2 cellular contexts compared by ENCODE assay signal in the genomic region with DNA sequence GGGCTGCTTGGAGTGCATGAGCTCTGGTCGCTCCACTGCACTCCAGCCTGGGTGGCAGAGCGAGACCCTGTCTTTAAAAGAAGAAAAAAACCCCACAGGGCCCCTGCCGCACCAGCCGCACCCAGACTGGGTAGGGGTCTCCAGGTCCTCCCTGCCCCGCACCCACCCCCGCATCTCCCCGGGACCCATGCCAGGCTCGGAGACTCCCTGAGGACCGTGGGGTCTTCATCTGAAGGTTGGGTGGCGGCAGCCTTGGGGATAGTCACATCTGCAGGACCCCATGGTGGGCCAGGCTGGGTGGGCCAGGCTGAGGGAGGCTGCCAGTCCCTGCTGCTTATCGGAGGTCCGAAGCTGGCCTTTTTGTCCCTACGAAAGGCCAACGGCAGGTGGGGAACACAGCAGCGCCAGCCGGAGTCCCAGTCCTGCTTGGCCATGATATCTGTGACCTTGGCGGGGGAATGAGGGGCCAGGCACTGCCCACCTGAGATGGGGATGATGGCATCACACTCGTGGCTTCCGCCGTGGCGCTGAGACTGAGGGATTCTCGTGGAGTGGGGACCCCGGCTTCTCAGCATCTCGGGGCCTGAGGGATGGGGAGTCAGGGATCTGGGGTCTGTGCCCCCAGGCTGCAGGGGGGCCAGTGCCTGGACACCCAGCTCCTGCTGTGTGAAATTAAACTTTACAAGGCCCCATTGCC.
TF ChIP-seq lines count a peak whose summit lies in the region.

No MANE protein-coding gene starts in this region.

TF ChIP-seq in GM23338, 12 proteins besides CTCF, POLR2A, EP300 and RAD21 (continues in another document):
- TF ChIP-seq, protein P1, sequence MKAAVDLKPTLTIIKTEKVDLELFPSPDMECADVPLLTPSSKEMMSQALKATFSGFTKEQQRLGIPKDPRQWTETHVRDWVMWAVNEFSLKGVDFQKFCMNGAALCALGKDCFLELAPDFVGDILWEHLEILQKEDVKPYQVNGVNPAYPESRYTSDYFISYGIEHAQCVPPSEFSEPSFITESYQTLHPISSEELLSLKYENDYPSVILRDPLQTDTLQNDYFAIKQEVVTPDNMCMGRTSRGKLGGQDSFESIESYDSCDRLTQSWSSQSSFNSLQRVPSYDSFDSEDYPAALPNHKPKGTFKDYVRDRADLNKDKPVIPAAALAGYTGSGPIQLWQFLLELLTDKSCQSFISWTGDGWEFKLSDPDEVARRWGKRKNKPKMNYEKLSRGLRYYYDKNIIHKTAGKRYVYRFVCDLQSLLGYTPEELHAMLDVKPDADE (IDR thresholded peaks at IDR 0.05), result no peak
- no peak for TF ChIP-seq STAT1 (IDR thresholded peaks at IDR 0.05; ENCODE audit: unreplicated experiment)
- TF ChIP-seq ZNF114 (CRISPR knock-in tag; IDR thresholded peaks at IDR 0.05), result no peak
- TF ChIP-seq EZH2 (IDR thresholded peaks at IDR 0.05; ENCODE audit: low read depth, unreplicated experiment), result no peak
- no peak for TF ChIP-seq JUNB (IDR thresholded peaks at IDR 0.05; ENCODE audit: unreplicated experiment)
- TF ChIP-seq, protein P2, sequence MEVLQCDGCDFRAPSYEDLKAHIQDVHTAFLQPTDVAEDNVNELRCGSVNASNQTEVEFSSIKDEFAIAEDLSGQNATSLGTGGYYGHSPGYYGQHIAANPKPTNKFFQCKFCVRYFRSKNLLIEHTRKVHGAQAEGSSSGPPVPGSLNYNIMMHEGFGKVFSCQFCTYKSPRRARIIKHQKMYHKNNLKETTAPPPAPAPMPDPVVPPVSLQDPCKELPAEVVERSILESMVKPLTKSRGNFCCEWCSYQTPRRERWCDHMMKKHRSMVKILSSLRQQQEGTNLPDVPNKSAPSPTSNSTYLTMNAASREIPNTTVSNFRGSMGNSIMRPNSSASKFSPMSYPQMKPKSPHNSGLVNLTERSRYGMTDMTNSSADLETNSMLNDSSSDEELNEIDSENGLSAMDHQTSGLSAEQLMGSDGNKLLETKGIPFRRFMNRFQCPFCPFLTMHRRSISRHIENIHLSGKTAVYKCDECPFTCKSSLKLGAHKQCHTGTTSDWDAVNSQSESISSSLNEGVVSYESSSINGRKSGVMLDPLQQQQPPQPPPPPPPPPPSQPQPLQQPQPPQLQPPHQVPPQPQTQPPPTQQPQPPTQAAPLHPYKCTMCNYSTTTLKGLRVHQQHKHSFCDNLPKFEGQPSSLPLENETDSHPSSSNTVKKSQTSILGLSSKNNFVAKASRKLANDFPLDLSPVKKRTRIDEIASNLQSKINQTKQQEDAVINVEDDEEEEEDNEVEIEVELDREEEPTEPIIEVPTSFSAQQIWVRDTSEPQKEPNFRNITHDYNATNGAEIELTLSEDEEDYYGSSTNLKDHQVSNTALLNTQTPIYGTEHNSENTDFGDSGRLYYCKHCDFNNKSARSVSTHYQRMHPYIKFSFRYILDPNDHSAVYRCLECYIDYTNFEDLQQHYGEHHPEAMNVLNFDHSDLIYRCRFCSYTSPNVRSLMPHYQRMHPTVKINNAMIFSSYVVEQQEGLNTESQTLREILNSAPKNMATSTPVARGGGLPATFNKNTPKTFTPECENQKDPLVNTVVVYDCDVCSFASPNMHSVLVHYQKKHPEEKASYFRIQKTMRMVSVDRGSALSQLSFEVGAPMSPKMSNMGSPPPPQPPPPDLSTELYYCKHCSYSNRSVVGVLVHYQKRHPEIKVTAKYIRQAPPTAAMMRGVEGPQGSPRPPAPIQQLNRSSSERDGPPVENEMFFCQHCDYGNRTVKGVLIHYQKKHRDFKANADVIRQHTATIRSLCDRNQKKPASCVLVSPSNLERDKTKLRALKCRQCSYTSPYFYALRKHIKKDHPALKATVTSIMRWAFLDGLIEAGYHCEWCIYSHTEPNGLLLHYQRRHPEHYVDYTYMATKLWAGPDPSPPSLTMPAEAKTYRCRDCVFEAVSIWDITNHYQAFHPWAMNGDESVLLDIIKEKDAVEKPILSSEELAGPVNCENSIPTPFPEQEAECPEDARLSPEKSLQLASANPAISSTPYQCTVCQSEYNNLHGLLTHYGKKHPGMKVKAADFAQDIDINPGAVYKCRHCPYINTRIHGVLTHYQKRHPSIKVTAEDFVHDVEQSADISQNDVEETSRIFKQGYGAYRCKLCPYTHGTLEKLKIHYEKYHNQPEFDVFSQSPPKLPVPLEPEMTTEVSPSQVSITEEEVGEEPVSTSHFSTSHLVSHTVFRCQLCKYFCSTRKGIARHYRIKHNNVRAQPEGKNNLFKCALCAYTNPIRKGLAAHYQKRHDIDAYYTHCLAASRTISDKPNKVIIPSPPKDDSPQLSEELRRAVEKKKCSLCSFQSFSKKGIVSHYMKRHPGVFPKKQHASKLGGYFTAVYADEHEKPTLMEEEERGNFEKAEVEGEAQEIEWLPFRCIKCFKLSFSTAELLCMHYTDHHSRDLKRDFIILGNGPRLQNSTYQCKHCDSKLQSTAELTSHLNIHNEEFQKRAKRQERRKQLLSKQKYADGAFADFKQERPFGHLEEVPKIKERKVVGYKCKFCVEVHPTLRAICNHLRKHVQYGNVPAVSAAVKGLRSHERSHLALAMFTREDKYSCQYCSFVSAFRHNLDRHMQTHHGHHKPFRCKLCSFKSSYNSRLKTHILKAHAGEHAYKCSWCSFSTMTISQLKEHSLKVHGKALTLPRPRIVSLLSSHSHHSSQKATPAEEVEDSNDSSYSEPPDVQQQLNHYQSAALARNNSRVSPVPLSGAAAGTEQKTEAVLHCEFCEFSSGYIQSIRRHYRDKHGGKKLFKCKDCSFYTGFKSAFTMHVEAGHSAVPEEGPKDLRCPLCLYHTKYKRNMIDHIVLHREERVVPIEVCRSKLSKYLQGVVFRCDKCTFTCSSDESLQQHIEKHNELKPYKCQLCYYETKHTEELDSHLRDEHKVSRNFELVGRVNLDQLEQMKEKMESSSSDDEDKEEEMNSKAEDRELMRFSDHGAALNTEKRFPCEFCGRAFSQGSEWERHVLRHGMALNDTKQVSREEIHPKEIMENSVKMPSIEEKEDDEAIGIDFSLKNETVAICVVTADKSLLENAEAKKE (CRISPR knock-in tag; IDR thresholded peaks at IDR 0.05), result no peak
- no peak for TF ChIP-seq EZH2phosphoT487 (IDR thresholded peaks at IDR 0.05; ENCODE audit: unreplicated experiment)
- no peak for TF ChIP-seq NANOG (IDR thresholded peaks at IDR 0.05; ENCODE audit: borderline replicate concordance)
- no peak for TF ChIP-seq POLR2AphosphoS5 (IDR thresholded peaks at IDR 0.05; ENCODE audit: low read depth)

TF ChIP-seq in H1, 55 proteins besides CTCF, POLR2A, EP300 and RAD21:
- TF ChIP-seq, protein P3, sequence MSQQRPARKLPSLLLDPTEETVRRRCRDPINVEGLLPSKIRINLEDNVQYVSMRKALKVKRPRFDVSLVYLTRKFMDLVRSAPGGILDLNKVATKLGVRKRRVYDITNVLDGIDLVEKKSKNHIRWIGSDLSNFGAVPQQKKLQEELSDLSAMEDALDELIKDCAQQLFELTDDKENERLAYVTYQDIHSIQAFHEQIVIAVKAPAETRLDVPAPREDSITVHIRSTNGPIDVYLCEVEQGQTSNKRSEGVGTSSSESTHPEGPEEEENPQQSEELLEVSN (IDR thresholded peaks at IDR 0.05), result no peak
- no peak for TF ChIP-seq TAF7 (optimal IDR thresholded peaks at IDR 0.05; ENCODE audit: borderline replicate concordance, low read depth, low read length)
- TF ChIP-seq, protein P4, sequence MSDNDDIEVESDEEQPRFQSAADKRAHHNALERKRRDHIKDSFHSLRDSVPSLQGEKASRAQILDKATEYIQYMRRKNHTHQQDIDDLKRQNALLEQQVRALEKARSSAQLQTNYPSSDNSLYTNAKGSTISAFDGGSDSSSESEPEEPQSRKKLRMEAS (IDR thresholded peaks at IDR 0.05), result no peak
